In the genomic region with DNA sequence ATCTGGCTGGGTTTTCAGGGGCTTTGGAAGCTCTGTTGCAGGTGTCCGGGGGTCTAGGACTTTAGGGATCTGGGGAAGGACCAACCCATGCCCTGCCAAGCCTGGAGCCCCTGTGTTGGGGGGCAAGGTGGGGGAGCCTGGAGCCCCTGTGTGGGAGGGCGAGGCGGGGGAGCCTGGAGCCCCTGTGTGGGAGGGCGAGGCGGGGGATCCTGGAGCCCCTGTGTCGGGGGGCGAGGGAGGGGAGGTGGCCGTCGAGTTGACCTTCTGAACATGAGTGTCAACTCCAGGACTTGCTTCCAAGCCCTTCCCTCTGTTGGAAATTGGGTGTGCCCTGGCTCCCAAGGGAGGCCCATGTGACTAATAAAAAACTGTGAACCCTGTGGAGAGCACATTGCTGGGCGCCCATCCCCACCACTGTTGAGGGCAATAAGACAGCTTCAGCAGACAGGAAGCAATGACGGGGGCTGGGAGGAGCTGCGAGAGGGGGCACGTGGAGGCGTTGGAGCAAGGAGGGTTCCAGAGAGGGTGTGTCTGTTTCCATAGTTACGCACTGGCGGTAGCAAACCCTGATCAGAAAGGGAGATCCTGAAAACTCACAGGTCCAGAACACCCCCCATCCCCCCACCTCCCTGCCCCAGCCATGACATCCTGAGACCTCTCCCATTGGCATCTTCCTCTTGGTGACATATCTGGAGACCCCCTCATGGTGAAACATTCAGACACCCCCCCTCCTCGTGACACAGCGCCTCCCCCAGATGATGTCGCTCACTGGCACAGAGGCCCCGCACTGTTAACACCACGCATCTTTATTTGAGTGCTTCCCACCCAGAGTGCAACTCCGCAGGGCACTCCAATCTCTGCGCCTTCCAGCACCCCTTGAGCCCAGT, we compare ENCODE assay signal across 16 cellular contexts. TPM values are rescaled to one million over a fixed set of nuclear protein-coding genes. Genes with fewer than 3 reads are reported as not detected.
A peak's percentile ranks its signal among the peaks of the same experiment; 100 is the strongest.
DNase-seq lines count a peak whose midpoint lies in the region; ATAC-seq, FAIRE-seq and TF ChIP-seq lines count a peak whose summit lies in the region.
"Had no signal": no experiment of that assay in that cellular context is flagged by ENCODE, and none has a peak within 500 bp of the region (broad histone marks: within the 10 kb centered on the region; RNA-seq: fewer than 3 reads in every experiment).

No MANE protein-coding gene starts in this region.

- no peak overlapping the region for H3K4me2 ChIP-seq in GM23248 (ENCODE audit: unreplicated experiment)
- H3K4me2 ChIP-seq: PC-9 had no signal

- intact Hi-C loops in CD14-positive monocyte (cut with micrococcal nuclease) = no loop called here

- H3K36me3 Mint-ChIP-seq in CD14-positive monocyte = peaks cover 0 to 4% of the 10 kb centered on the region in 2 donors
- no peaks in the 10 kb centered on the region for H3K36me3 Mint-ChIP-seq in T-helper 2 cell treated with Interferon-gamma antibody and Interleukin-4, amounts not matched to agents 5 μg/mL and 100 μg/mL, for 36 hours (ENCODE audit: low read depth)

- H3K4me3 Mint-ChIP-seq in CD14-positive monocyte = no peak overlapping the region
- H3K4me3 Mint-ChIP-seq in T-helper 2 cell treated with Interferon-gamma antibody and Interleukin-4, amounts not matched to agents 5 μg/mL and 100 μg/mL, for 36 hours = no peak overlapping the region
- H3K4me3 Mint-ChIP-seq: activated T-helper 17 cell treated with anti-CD3 and anti-CD28 coated beads, Interleukin-2, amount 50 U/mL, for 72 hours; endodermal cell had no signal

- no peak for TF ChIP-seq EP300 in upper lobe of left lung (IDR thresholded peaks at IDR 0.05)

- H3K27me3 ChIP-seq in GM23248 (replicated peaks; ENCODE audit: insufficient read depth) = no peaks in the 10 kb centered on the region
- H3K27me3 ChIP-seq in upper lobe of left lung = no peaks in the 10 kb centered on the region

- no peak for TF ChIP-seq POLR2A in H54 (IDR thresholded peaks at IDR 0.05; ENCODE audit: low read depth, low read length)
- TF ChIP-seq POLR2A in upper lobe of left lung (IDR thresholded peaks at IDR 0.05) = no peak

- H3F3A ChIP-seq in GM23248 (ENCODE audit: insufficient read depth) = no peaks in the 10 kb centered on the region

- H3K79me2 ChIP-seq in GM23248 (ENCODE audit: insufficient read depth) = no peaks in the 10 kb centered on the region

- 58 to 66% methylated on average over 13 to 23 of the region's 23 CpGs for WGBS in GM23248 (ENCODE audit: low coverage in 1 of 2, low lambda C conversion rate in 2 of 2, missing lambda C conversion rate in 2 of 2), 2 experiments
- 73 to 85% methylated on average over 23 of the region's 23 CpGs for WGBS in upper lobe of left lung, 2 donors

- peak overlapping the region in 1 of 7 donors; percentile 45 for H3K27ac Mint-ChIP-seq in CD14-positive monocyte
- no peak overlapping the region for H3K27ac Mint-ChIP-seq in T-helper 2 cell treated with Interferon-gamma antibody and Interleukin-4, amounts not matched to agents 5 μg/mL and 100 μg/mL, for 36 hours
- H3K27ac Mint-ChIP-seq: activated T-helper 17 cell treated with anti-CD3 and anti-CD28 coated beads, Interleukin-2, amount 50 U/mL, for 72 hours; endodermal cell had no signal

- FAIRE-seq in H54 (lab: Jason Lieb, UNC) = no peak

- TF ChIP-seq CTCF in CD14-positive monocyte (IDR thresholded peaks at IDR 0.05) = no peak
- TF ChIP-seq CTCF in upper lobe of left lung (IDR thresholded peaks at IDR 0.05) = no peak

- H3K9me2 ChIP-seq in GM23248 (ENCODE audit: insufficient read depth) = no peaks in the 10 kb centered on the region

- H3K9ac ChIP-seq in GM23248 = no peak overlapping the region

- H3K9me3 Mint-ChIP-seq in CD14-positive monocyte = peaks cover 0 to 3% (median 0%) of the 10 kb centered on the region in 7 donors
- no peaks in the 10 kb centered on the region for H3K9me3 Mint-ChIP-seq in T-helper 2 cell treated with Interferon-gamma antibody and Interleukin-4, amounts not matched to agents 5 μg/mL and 100 μg/mL, for 36 hours
- H3K9me3 Mint-ChIP-seq: activated T-helper 17 cell treated with anti-CD3 and anti-CD28 coated beads, Interleukin-2, amount 50 U/mL, for 72 hours; endodermal cell had no signal

- peaks cover 32% of the 10 kb centered on the region for H3K4me1 Mint-ChIP-seq in CD14-positive monocyte
- no peaks in the 10 kb centered on the region for H3K4me1 Mint-ChIP-seq in T-helper 2 cell treated with Interferon-gamma antibody and Interleukin-4, amounts not matched to agents 5 μg/mL and 100 μg/mL, for 36 hours (ENCODE audit: low read depth)
- H3K4me1 Mint-ChIP-seq: activated T-helper 17 cell treated with anti-CD3 and anti-CD28 coated beads, Interleukin-2, amount 50 U/mL, for 72 hours had no signal

- no peak for ATAC-seq in upper lobe of left lung (ENCODE audit: low FRiP score in 2 of 2)

- H2AFZ ChIP-seq in GM23248 = no peak overlapping the region
- H2AFZ ChIP-seq: PC-9 had no signal

- no peaks in the 10 kb centered on the region for H4K20me1 ChIP-seq in GM23248 (ENCODE audit: insufficient read depth)

- no peak overlapping the region for H3K27ac ChIP-seq in GM23248
- H3K27ac ChIP-seq in upper lobe of left lung = no peak overlapping the region
- H3K27ac ChIP-seq: PC-9, thoracic aorta had no signal

- in situ Hi-C loops in GM23248 (cut with MboI) = no loop called here

- H3K9me3 ChIP-seq in GM23248 (ENCODE audit: low read depth) = no peaks in the 10 kb centered on the region
- no peaks in the 10 kb centered on the region for H3K9me3 ChIP-seq in upper lobe of left lung
- H3K9me3 ChIP-seq: thoracic aorta had no signal

- H3K4me1 ChIP-seq in GM23248 (ENCODE audit: insufficient read depth) = no peaks in the 10 kb centered on the region
- no peaks in the 10 kb centered on the region for H3K4me1 ChIP-seq in upper lobe of left lung

- peaks cover 17 to 26% (median 21%) of the 10 kb centered on the region in 3 donors for H3K27me3 Mint-ChIP-seq in CD14-positive monocyte (ENCODE audit: low read depth in 3 of 3)
- H3K27me3 Mint-ChIP-seq in T-helper 2 cell treated with Interferon-gamma antibody and Interleukin-4, amounts not matched to agents 5 μg/mL and 100 μg/mL, for 36 hours (ENCODE audit: low read depth) = no peaks in the 10 kb centered on the region

- H3K36me3 ChIP-seq in GM23248 (ENCODE audit: low read depth) (no peaks in the 10 kb centered on the region), upper lobe of left lung (no peaks in the 10 kb centered on the region)
- H3K36me3 ChIP-seq: thoracic aorta had no signal

- H3K4me3 ChIP-seq in GM23248 = no peak overlapping the region
- H3K4me3 ChIP-seq in upper lobe of left lung = no peak overlapping the region
- H3K4me3 ChIP-seq: PC-9, thoracic aorta had no signal

- DNase-seq in CD14-positive monocyte (ENCODE audit: low spot score) (peak; percentile 64), GM23248 (peak; percentile 30), NCI-H69 (lab: John Stamatoyannopoulos, UW) (peak; percentile 36), kidney tubule cell (ENCODE audit: low spot score) (peak; percentile 58), H54 (ENCODE audit: insufficient read length, low spot score) (no peak), upper lobe of left lung (no peak)
- no peak for DNase-seq in T-helper 2 cell treated with Interferon-gamma antibody and Interleukin-4, amounts not matched to agents 5 μg/mL and 100 μg/mL, for 36 hours (ENCODE audit: low spot score)
- DNase-seq in activated effector memory CD4-positive, alpha-beta T cell treated with Interleukin-2 at 50 U/mL for 16 hours = no peak
- DNase-seq: amniotic stem cell; NCI-H1930; PC-9; stimulated activated CD4-positive, alpha-beta T cell treated with anti-CD3 and anti-CD28 coated beads, Interleukin-4, amount 100 ng/mL, for 4 hours had no signal

RNA-seq across cellular contexts. Expression of gene MYBPH, which starts 8.4 kb away (rescaled TPM):
- polyA plus RNA-seq in CD14-positive monocyte (under 1 TPM; 0.16 to 0.52 TPM), GM23248 (2016; fragmentation: Nextera tagmentation; extraction: Ambion mirVana) (0.34 and 0.89 TPM in 2 replicates)
- total RNA-seq in GM23248 (2014; rRNA removed; shearing (Covaris generic)) = 0.11 and 1.4 TPM in 2 replicates
- total RNA-seq in upper lobe of left lung = under 1 TPM in 3 of 6 donors, not detected in 3; 0.13 to 0.39 (median 0.15) TPM
- total RNA-seq: activated T-helper 17 cell treated with anti-CD3 and anti-CD28 coated beads, Interleukin-2, amount 50 U/mL, for 72 hours; endodermal cell; PC-9; thoracic aorta had no signal
- polyA plus RNA-seq: liver had no signal

RNA-seq across cellular contexts. Expression of gene CHI3L1, which starts 19.2 kb away (rescaled TPM):
- polyA plus RNA-seq in CD14-positive monocyte (under 1 TPM; 0.37 to 0.43 TPM), GM23248 (2016; fragmentation: Nextera tagmentation; extraction: Ambion mirVana) (0.23 TPM in 1 of 2 replicates, not detected in the other)
- 0.22 and 0.63 TPM in 2 replicates for total RNA-seq in GM23248 (2014; rRNA removed; shearing (Covaris generic))
- 10 to 100 TPM; 12.3 to 68.4 (median 52.4) TPM for total RNA-seq in upper lobe of left lung
- total RNA-seq: activated T-helper 17 cell treated with anti-CD3 and anti-CD28 coated beads, Interleukin-2, amount 50 U/mL, for 72 hours; PC-9 had no signal

RNA-seq across cellular contexts. Expression of gene ADORA1, which starts 39.7 kb away (rescaled TPM):
- polyA plus RNA-seq in CD14-positive monocyte (1 to 10 TPM in 1 of 2 donors, not detected in 1; 1.1 TPM), GM23248 (2016; fragmentation: Nextera tagmentation; extraction: Ambion mirVana) (2.2 and 3.3 TPM in 2 replicates)
- 0.89 and 5.8 TPM in 2 replicates for total RNA-seq in GM23248 (2014; rRNA removed; shearing (Covaris generic))
- total RNA-seq in upper lobe of left lung = 1 to 10 TPM in 4 of 6 donors, under 1 TPM in 2; 0.20 to 5.4 (median 3.1) TPM
- total RNA-seq: activated T-helper 17 cell treated with anti-CD3 and anti-CD28 coated beads, Interleukin-2, amount 50 U/mL, for 72 hours; thoracic aorta had no signal

Comparison
In these comparisons a context has a peak if more than half of its experiments do, and no peak if none do; other contexts are left out.
1. DNase-seq: peak in CD14-positive monocyte (single experiment), GM23248 (single experiment), NCI-H69 (single experiment) and kidney tubule cell (single experiment); none in T-helper 2 cell treated with Interferon-gamma antibody and Interleukin-4, amounts not matched to agents 5 μg/mL and 100 μg/mL, for 36 hours (single experiment), activated effector memory CD4-positive, alpha-beta T cell treated with Interleukin-2 at 50 U/mL for 16 hours (single experiment), H54 (single experiment) and upper lobe of left lung (0 of 2).